ENCODE assay signal across 11 cellular contexts in the genomic region with DNA sequence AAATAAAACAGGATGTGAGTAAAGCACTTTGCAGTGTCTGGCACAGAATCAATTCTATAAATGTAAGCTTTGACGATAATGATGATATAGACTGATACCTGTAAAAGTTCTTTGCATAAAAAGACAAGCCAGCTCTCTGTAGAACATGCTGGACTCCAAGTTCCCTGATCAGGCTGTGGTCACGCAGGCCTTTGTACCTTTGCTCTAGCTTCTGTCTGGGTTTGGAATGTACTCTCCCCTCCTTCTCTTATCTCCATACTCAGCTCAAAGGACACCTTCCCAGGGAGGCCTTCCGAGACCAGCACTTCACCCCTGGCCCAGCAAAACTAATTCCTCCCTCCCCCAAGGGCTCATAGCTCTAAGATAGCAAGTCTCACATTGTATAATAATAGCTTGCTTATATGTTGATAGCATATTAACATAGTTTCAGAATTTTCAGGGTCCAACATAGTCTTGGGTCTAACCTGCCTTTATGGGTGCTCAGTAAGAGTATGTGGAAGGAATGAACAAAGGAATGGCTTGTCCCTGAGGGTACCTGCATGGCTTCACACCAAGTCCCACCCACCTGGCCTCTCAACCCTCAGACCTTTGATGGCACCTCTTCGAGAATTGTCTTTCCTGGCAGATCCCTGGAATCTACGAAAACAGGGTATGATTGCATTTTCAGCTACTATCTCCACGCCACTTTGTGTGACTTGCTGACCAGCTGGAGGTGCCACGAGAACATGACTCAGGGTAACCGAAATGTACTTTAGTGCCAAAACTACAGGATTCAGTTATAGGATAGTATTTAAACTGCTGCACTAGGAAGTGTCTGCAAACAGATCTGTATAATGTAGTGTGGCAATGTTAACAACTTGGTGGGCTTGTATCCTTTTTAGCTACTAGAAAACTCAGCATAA. TPM values are rescaled to one million over a fixed set of nuclear protein-coding genes. Genes with fewer than 3 reads are reported as not detected.
DNase-seq lines count a peak whose midpoint lies in the region; ATAC-seq, FAIRE-seq and TF ChIP-seq lines count a peak whose summit lies in the region.
"Had no signal": no experiment of that assay in that cellular context is flagged by ENCODE, and none has a peak within 500 bp of the region (broad histone marks: within the 10 kb centered on the region; RNA-seq: fewer than 3 reads in every experiment).

No MANE protein-coding gene starts in this region.

- peak; percentile 33 to 45 for ATAC-seq in stimulated activated naive B cell treated with anti-CD40 and anti-IgM and Interleukin-4, amounts not matched to agents 10 μg/mL and 1 μg/mL and 100 μg/mL, for 72 hours (replicated peaks)
- ATAC-seq in activated CD8-positive, alpha-beta T cell treated with anti-CD3 and anti-CD28 coated beads for 36 hours: no peak

- TF ChIP-seq CTCF in bronchial epithelial cell (IDR thresholded peaks at IDR 0.05; ENCODE audit: insufficient read depth, low read length, severe bottlenecking): no peak
- TF ChIP-seq CTCF in activated CD8-positive, alpha-beta T cell treated with anti-CD3 and anti-CD28 coated beads for 36 hours (IDR thresholded peaks at IDR 0.05): no peak

- H3K27me3 ChIP-seq in HUES64 (ENCODE audit: insufficient read depth, low read length) (no peaks in the 10 kb centered on the region), bronchial epithelial cell (ENCODE audit: control insufficient read depth, insufficient read depth, low read length) (no peaks in the 10 kb centered on the region), iPS-20b (ENCODE audit: insufficient read depth, low read length) (no peaks in the 10 kb centered on the region)

- peaks cover 51% of the 10 kb centered on the region for H3K4me1 ChIP-seq in HUES64 (ENCODE audit: insufficient read depth, low read length)
- peaks cover 36% of the 10 kb centered on the region for H3K4me1 ChIP-seq in iPS-20b (ENCODE audit: insufficient read depth, low read length)

- H3K4me3 ChIP-seq in HUES64 (ENCODE audit: low read length) (no peak overlapping the region), bronchial epithelial cell (ENCODE audit: low read depth, low read length) (no peak overlapping the region), iPS-20b (ENCODE audit: low read length) (no peak overlapping the region)

- POLR2A ChIA-PET in activated CD8-positive, alpha-beta T cell treated with anti-CD3 and anti-CD28 coated beads for 36 hours (lab: Charles Lee): no interaction called here

- H3K9me3 ChIP-seq in HUES64 (ENCODE audit: insufficient read depth, low read depth, low read length): no peaks in the 10 kb centered on the region
- no peaks in the 10 kb centered on the region for H3K9me3 ChIP-seq in iPS-20b (ENCODE audit: insufficient read depth, low read depth, low read length)

- intact Hi-C loops in activated CD8-positive, alpha-beta T cell treated with anti-CD3 and anti-CD28 coated beads for 36 hours (cut with micrococcal nuclease): no loop called here

- H3K27ac Mint-ChIP-seq in stimulated activated naive B cell treated with anti-CD40 and anti-IgM and Interleukin-4, amounts not matched to agents 10 μg/mL and 1 μg/mL and 100 μg/mL, for 72 hours: no peak overlapping the region
- no peak overlapping the region for H3K27ac Mint-ChIP-seq in activated CD8-positive, alpha-beta T cell treated with anti-CD3 and anti-CD28 coated beads for 36 hours

- peaks cover 0 to 8% of the 10 kb centered on the region in 2 donors for H3K4me1 Mint-ChIP-seq in stimulated activated naive B cell treated with anti-CD40 and anti-IgM and Interleukin-4, amounts not matched to agents 10 μg/mL and 1 μg/mL and 100 μg/mL, for 72 hours
- H3K4me1 Mint-ChIP-seq in activated CD8-positive, alpha-beta T cell treated with anti-CD3 and anti-CD28 coated beads for 36 hours (ENCODE audit: low read depth): no peaks in the 10 kb centered on the region

- CTCF ChIA-PET in activated CD8-positive, alpha-beta T cell treated with anti-CD3 and anti-CD28 coated beads for 36 hours (lab: Charles Lee): interaction anchor here (0.5 to 0.8 kb wide), 2 partner anchors 41 to 109 kb away, joined by 3 to 4 read pairs; no protein-coding TSS in a partner anchor

- H3K27ac ChIP-seq in HUES64 (ENCODE audit: low read depth, low read length) (peak overlapping the region; percentile 92), iPS-20b (ENCODE audit: low read length) (no peak overlapping the region)

- no peak overlapping the region for H3K9ac ChIP-seq in HUES64 (ENCODE audit: low read depth, low read length)
- 0 out of 2 replicates have a peak overlapping the region, but pooled peaks have one; percentile 14 for H3K9ac ChIP-seq in iPS-20b (ENCODE audit: low read depth, low read length)

- no peaks in the 10 kb centered on the region for H3K9me3 Mint-ChIP-seq in stimulated activated naive B cell treated with anti-CD40 and anti-IgM and Interleukin-4, amounts not matched to agents 10 μg/mL and 1 μg/mL and 100 μg/mL, for 72 hours
- H3K9me3 Mint-ChIP-seq in activated CD8-positive, alpha-beta T cell treated with anti-CD3 and anti-CD28 coated beads for 36 hours: no peaks in the 10 kb centered on the region

- H3K36me3 Mint-ChIP-seq in stimulated activated naive B cell treated with anti-CD40 and anti-IgM and Interleukin-4, amounts not matched to agents 10 μg/mL and 1 μg/mL and 100 μg/mL, for 72 hours: no peaks in the 10 kb centered on the region
- H3K36me3 Mint-ChIP-seq in activated CD8-positive, alpha-beta T cell treated with anti-CD3 and anti-CD28 coated beads for 36 hours (ENCODE audit: low read depth): no peaks in the 10 kb centered on the region

- no peak overlapping the region for H3K4me3 Mint-ChIP-seq in stimulated activated naive B cell treated with anti-CD40 and anti-IgM and Interleukin-4, amounts not matched to agents 10 μg/mL and 1 μg/mL and 100 μg/mL, for 72 hours
- H3K4me3 Mint-ChIP-seq in activated CD8-positive, alpha-beta T cell treated with anti-CD3 and anti-CD28 coated beads for 36 hours: no peak overlapping the region

- WGBS in HUES64: 83% methylated on average over 8 of the region's 8 CpGs

- no peak for FAIRE-seq in bronchial epithelial cell (lab: Jason Lieb, UNC)

- peaks cover 12% of the 10 kb centered on the region in 2 donors for H3K27me3 Mint-ChIP-seq in stimulated activated naive B cell treated with anti-CD40 and anti-IgM and Interleukin-4, amounts not matched to agents 10 μg/mL and 1 μg/mL and 100 μg/mL, for 72 hours
- no peaks in the 10 kb centered on the region for H3K27me3 Mint-ChIP-seq in activated CD8-positive, alpha-beta T cell treated with anti-CD3 and anti-CD28 coated beads for 36 hours

- H3K36me3 ChIP-seq in HUES64 (ENCODE audit: insufficient read depth, low read length) (peaks cover 6% of the 10 kb centered on the region; the same call in 1 of the 2 replicates), bronchial epithelial cell (ENCODE audit: control insufficient read depth, insufficient read depth, low read length) (no peaks in the 10 kb centered on the region), iPS-20b (ENCODE audit: insufficient read depth, low read depth, low read length) (0 out of 2 replicates have a peak, but pooled peaks cover 8% of the 10 kb centered on the region)

- peak; percentile 72 for DNase-seq in bronchial epithelial cell (ENCODE audit: low read depth)
- DNase-seq in stimulated activated naive B cell treated with anti-CD40 and anti-IgM and Interleukin-4, amounts not matched to agents 10 μg/mL and 1 μg/mL and 100 μg/mL, for 72 hours: no peak
- DNase-seq in activated CD8-positive, alpha-beta T cell treated with anti-CD3 and anti-CD28 coated beads for 36 hours: no peak
- no peak for DNase-seq in NK-92 treated with Interleukin-12 subunit alpha and Interleukin-12 subunit beta, amount 100 ng/mL, for 24 hours (lab: John Stamatoyannopoulos, UW)
- no peak for DNase-seq in GF-D8 (lab: John Stamatoyannopoulos, UW)
- DNase-seq in NCI-H524 treated with DMSO at 0.1 percent for 48 hours (lab: John Stamatoyannopoulos, UW): no peak
- DNase-seq: activated naive CD4-positive, alpha-beta T cell; glutamatergic neuron; occipital lobe had no signal

RNA-seq across cellular contexts. Expression of a gene that starts 41.7 kb away (rescaled TPM):
- 34.5 TPM for polyA plus RNA-seq in HUES64 (2013, experiment 1 of 2)
- 40.9 TPM for polyA plus RNA-seq in HUES64 (2013, experiment 2 of 2)
- total RNA-seq in bronchial epithelial cell: 29.2 and 35.3 TPM in 2 replicates
- 100 to 1,000 TPM; 293 to 305 TPM for total RNA-seq in activated CD8-positive, alpha-beta T cell treated with anti-CD3 and anti-CD28 coated beads for 36 hours
